ENCODE assay signal across 8 cellular contexts in genomic region chr11:119421941-119422504, GRCh38. TPM values are rescaled to one million over a fixed set of nuclear protein-coding genes. Genes with fewer than 3 reads are reported as not detected.
DNase-seq lines count a peak whose midpoint lies in the region; ATAC-seq and TF ChIP-seq lines count a peak whose summit lies in the region.

No MANE protein-coding gene starts in this region.

- no peaks in the 10 kb centered on the region for H3K9me3 ChIP-seq in iPS-20b (ENCODE audit: insufficient read depth, low read depth, low read length)

- peaks cover 12% of the 10 kb centered on the region for H3K4me1 Mint-ChIP-seq in activated CD4-positive, alpha-beta T cell treated with anti-CD3 and anti-CD28 coated beads, Interleukin-2, amount 10 ng/mL, durations not matched to agents 7 days and 5 days
- peaks cover 12% of the 10 kb centered on the region for H3K4me1 Mint-ChIP-seq in activated CD8-positive, alpha-beta T cell treated with anti-CD3 and anti-CD28 coated beads, Interleukin-2, amount 10 ng/mL, durations not matched to agents 7 days and 5 days (ENCODE audit: low read depth)
- peaks cover 12 to 15% of the 10 kb centered on the region in 2 donors for H3K4me1 Mint-ChIP-seq in stimulated activated naive B cell treated with anti-CD40 and anti-IgM and Interleukin-4, amounts not matched to agents 10 μg/mL and 1 μg/mL and 100 μg/mL, for 72 hours

- ATAC-seq in activated CD8-positive, alpha-beta T cell treated with anti-CD3 and anti-CD28 coated beads, Interleukin-2, amount 10 ng/mL, durations not matched to agents 7 days and 5 days = no peak
- ATAC-seq in stimulated activated naive B cell treated with anti-CD40 and anti-IgM and Interleukin-4, amounts not matched to agents 10 μg/mL and 1 μg/mL and 100 μg/mL, for 72 hours (replicated peaks) = peak; percentile 38 to 47

- no peaks in the 10 kb centered on the region; the same call in 1 of the 2 replicates for H3K27me3 ChIP-seq in iPS-20b (ENCODE audit: insufficient read depth, low read length)

- H3K4me1 ChIP-seq in iPS-20b (ENCODE audit: insufficient read depth, low read length) = peaks cover 38% of the 10 kb centered on the region

- H3K9ac ChIP-seq in iPS-20b (ENCODE audit: low read depth, low read length) = peak overlapping the region; percentile 95

- no peak for TF ChIP-seq POLR2A in erythroblast (IDR thresholded peaks at IDR 0.05; ENCODE audit: low read length)

- no peak overlapping the region for H3K27ac Mint-ChIP-seq in activated CD4-positive, alpha-beta T cell treated with anti-CD3 and anti-CD28 coated beads, Interleukin-2, amount 10 ng/mL, durations not matched to agents 7 days and 5 days
- H3K27ac Mint-ChIP-seq in activated CD8-positive, alpha-beta T cell treated with anti-CD3 and anti-CD28 coated beads, Interleukin-2, amount 10 ng/mL, durations not matched to agents 7 days and 5 days = no peak overlapping the region
- H3K27ac Mint-ChIP-seq in stimulated activated naive B cell treated with anti-CD40 and anti-IgM and Interleukin-4, amounts not matched to agents 10 μg/mL and 1 μg/mL and 100 μg/mL, for 72 hours = no peak overlapping the region

- DNase-seq in activated CD4-positive, alpha-beta T cell treated with anti-CD3 and anti-CD28 coated beads, Interleukin-2, amount 10 ng/mL, durations not matched to agents 7 days and 5 days = no peak
- no peak for DNase-seq in activated CD4-positive, alpha-beta T cell treated with anti-CD3 and anti-CD28 coated beads, Interleukin-2, amount 50 U/mL, for 1 hour
- DNase-seq in activated CD8-positive, alpha-beta T cell treated with anti-CD3 and anti-CD28 coated beads, Interleukin-2, amount 10 ng/mL, durations not matched to agents 7 days and 5 days = no peak
- no peak for DNase-seq in stimulated activated naive B cell treated with anti-CD40 and anti-IgM and Interleukin-4, amounts not matched to agents 10 μg/mL and 1 μg/mL and 100 μg/mL, for 72 hours
- DNase-seq in erythroblast (lab: John Stamatoyannopoulos, UW) (no peak), DMS53 treated with DMSO at 0.1 percent for 48 hours (lab: John Stamatoyannopoulos, UW; ENCODE audit: unreplicated experiment) (no peak), NCI-H82 treated with DMSO at 0.1 percent for 48 hours (lab: John Stamatoyannopoulos, UW; ENCODE audit: unreplicated experiment) (no peak)

- H3K27me3 Mint-ChIP-seq in activated CD4-positive, alpha-beta T cell treated with anti-CD3 and anti-CD28 coated beads, Interleukin-2, amount 10 ng/mL, durations not matched to agents 7 days and 5 days = peaks cover 33% of the 10 kb centered on the region
- H3K27me3 Mint-ChIP-seq in activated CD8-positive, alpha-beta T cell treated with anti-CD3 and anti-CD28 coated beads, Interleukin-2, amount 10 ng/mL, durations not matched to agents 7 days and 5 days (ENCODE audit: low read depth) = peaks cover 36% of the 10 kb centered on the region
- peaks cover 61 to 78% of the 10 kb centered on the region in 2 donors for H3K27me3 Mint-ChIP-seq in stimulated activated naive B cell treated with anti-CD40 and anti-IgM and Interleukin-4, amounts not matched to agents 10 μg/mL and 1 μg/mL and 100 μg/mL, for 72 hours

- H3K9me3 Mint-ChIP-seq in activated CD4-positive, alpha-beta T cell treated with anti-CD3 and anti-CD28 coated beads, Interleukin-2, amount 10 ng/mL, durations not matched to agents 7 days and 5 days = no peaks in the 10 kb centered on the region
- no peaks in the 10 kb centered on the region for H3K9me3 Mint-ChIP-seq in activated CD8-positive, alpha-beta T cell treated with anti-CD3 and anti-CD28 coated beads, Interleukin-2, amount 10 ng/mL, durations not matched to agents 7 days and 5 days (ENCODE audit: insufficient read depth)
- H3K9me3 Mint-ChIP-seq in stimulated activated naive B cell treated with anti-CD40 and anti-IgM and Interleukin-4, amounts not matched to agents 10 μg/mL and 1 μg/mL and 100 μg/mL, for 72 hours = no peaks in the 10 kb centered on the region

- H3K4me3 ChIP-seq in iPS-20b (ENCODE audit: low read length) = peak overlapping the region; percentile 96

- peak overlapping the region; percentile 83 for H3K27ac ChIP-seq in iPS-20b (ENCODE audit: low read length)

- H3K36me3 Mint-ChIP-seq in activated CD4-positive, alpha-beta T cell treated with anti-CD3 and anti-CD28 coated beads, Interleukin-2, amount 10 ng/mL, durations not matched to agents 7 days and 5 days (ENCODE audit: low read depth) = no peaks in the 10 kb centered on the region
- no peaks in the 10 kb centered on the region for H3K36me3 Mint-ChIP-seq in activated CD8-positive, alpha-beta T cell treated with anti-CD3 and anti-CD28 coated beads, Interleukin-2, amount 10 ng/mL, durations not matched to agents 7 days and 5 days (ENCODE audit: low read depth)
- no peaks in the 10 kb centered on the region for H3K36me3 Mint-ChIP-seq in stimulated activated naive B cell treated with anti-CD40 and anti-IgM and Interleukin-4, amounts not matched to agents 10 μg/mL and 1 μg/mL and 100 μg/mL, for 72 hours

- POLR2A ChIA-PET in activated CD4-positive, alpha-beta T cell treated with anti-CD3 and anti-CD28 coated beads, Interleukin-2, amount 10 ng/mL, durations not matched to agents 7 days and 5 days (lab: Charles Lee) = no interaction called here
- POLR2A ChIA-PET in activated CD8-positive, alpha-beta T cell treated with anti-CD3 and anti-CD28 coated beads, Interleukin-2, amount 10 ng/mL, durations not matched to agents 7 days and 5 days (lab: Charles Lee) = no interaction called here

- CTCF ChIA-PET in activated CD4-positive, alpha-beta T cell treated with anti-CD3 and anti-CD28 coated beads, Interleukin-2, amount 10 ng/mL, durations not matched to agents 7 days and 5 days (lab: Charles Lee) = interaction anchor here (1.4 kb wide), 1 partner anchor 37 kb away, joined by 5 read pairs; no protein-coding TSS in a partner anchor
- CTCF ChIA-PET in activated CD8-positive, alpha-beta T cell treated with anti-CD3 and anti-CD28 coated beads, Interleukin-2, amount 10 ng/mL, durations not matched to agents 7 days and 5 days (lab: Charles Lee) = no interaction called here

- peak overlapping the region; percentile 2 for H3K4me3 Mint-ChIP-seq in activated CD4-positive, alpha-beta T cell treated with anti-CD3 and anti-CD28 coated beads, Interleukin-2, amount 10 ng/mL, durations not matched to agents 7 days and 5 days
- peak overlapping the region; percentile 18 for H3K4me3 Mint-ChIP-seq in activated CD8-positive, alpha-beta T cell treated with anti-CD3 and anti-CD28 coated beads, Interleukin-2, amount 10 ng/mL, durations not matched to agents 7 days and 5 days
- H3K4me3 Mint-ChIP-seq in stimulated activated naive B cell treated with anti-CD40 and anti-IgM and Interleukin-4, amounts not matched to agents 10 μg/mL and 1 μg/mL and 100 μg/mL, for 72 hours = peak overlapping the region; percentile 37 to 49

- peaks cover 41% of the 10 kb centered on the region for H3K36me3 ChIP-seq in iPS-20b (ENCODE audit: insufficient read depth, low read depth, low read length)

RNA-seq across cellular contexts. Expression of gene THY1, which starts 0.9 kb away (rescaled TPM):
- total RNA-seq in activated CD4-positive, alpha-beta T cell treated with anti-CD3 and anti-CD28 coated beads, Interleukin-2, amount 10 ng/mL, durations not matched to agents 7 days and 5 days = under 1 TPM in 1 of 2 experiments, not detected in 1; 0.15 TPM
- not detected for total RNA-seq in activated CD8-positive, alpha-beta T cell treated with anti-CD3 and anti-CD28 coated beads, Interleukin-2, amount 10 ng/mL, durations not matched to agents 7 days and 5 days

RNA-seq across cellular contexts. Expression of gene USP2, which starts 40.5 kb away (rescaled TPM):
- under 1 TPM; 0.17 to 0.22 TPM for total RNA-seq in activated CD4-positive, alpha-beta T cell treated with anti-CD3 and anti-CD28 coated beads, Interleukin-2, amount 10 ng/mL, durations not matched to agents 7 days and 5 days
- total RNA-seq in activated CD8-positive, alpha-beta T cell treated with anti-CD3 and anti-CD28 coated beads, Interleukin-2, amount 10 ng/mL, durations not matched to agents 7 days and 5 days = under 1 TPM; 0.55 to 0.68 TPM
